Comparison of ENCODE assay signal across 19 cellular contexts in genomic region chr14:71956920-71957563, GRCh38. TPM values are rescaled to one million over a fixed set of nuclear protein-coding genes. Genes with fewer than 3 reads are reported as not detected.
A peak's percentile ranks its signal among the peaks of the same experiment; 100 is the strongest.
DNase-seq lines count a peak whose midpoint lies in the region; ATAC-seq and TF ChIP-seq lines count a peak whose summit lies in the region.
"Had no signal": no experiment of that assay in that cellular context is flagged by ENCODE, and none has a peak within 500 bp of the region (broad histone marks: within the 10 kb centered on the region; RNA-seq: fewer than 3 reads in every experiment).

No MANE protein-coding gene starts in this region.

- peak; percentile 83 for ATAC-seq in GM18502 (IDR thresholded peaks at IDR 0.05; ENCODE audit: poor library complexity, unreplicated experiment)
- peak; percentile 76 for ATAC-seq in GM21360 (IDR thresholded peaks at IDR 0.05; ENCODE audit: unreplicated experiment)
- ATAC-seq in HG03025 (IDR thresholded peaks at IDR 0.05; ENCODE audit: low FRiP score, unreplicated experiment) = peak; percentile 73
- ATAC-seq in HG03135 (IDR thresholded peaks at IDR 0.05; ENCODE audit: unreplicated experiment) = no peak

- H3K79me1 ChIP-seq in H9 (ENCODE audit: insufficient read depth, low read depth, low read length, poor library complexity, severe bottlenecking) = no peaks in the 10 kb centered on the region

- H3K27me3 ChIP-seq in neural progenitor cell (no peaks in the 10 kb centered on the region), H9 (ENCODE audit: insufficient read depth, low read length) (no peaks in the 10 kb centered on the region)

- CTCF ChIA-PET in OCI-LY7 (lab: Charles Lee; ENCODE audit: unreplicated experiment) = no interaction called here

- no peak overlapping the region for H3K23ac ChIP-seq in H9 (ENCODE audit: insufficient read length, low read depth, low read length)

- H3K27ac ChIP-seq in OCI-LY7 (ENCODE audit: low read depth, low read length, poor library complexity, severe bottlenecking) (no peak overlapping the region), neural progenitor cell (no peak overlapping the region), H9 (ENCODE audit: insufficient read length, low read depth, low read length) (no peak overlapping the region)

- H3K9me3 Mint-ChIP-seq in neural progenitor cell (no peaks in the 10 kb centered on the region), endothelial cell (ENCODE audit: unreplicated experiment) (no peaks in the 10 kb centered on the region), H9 (no peaks in the 10 kb centered on the region; a peak in 2 of 5 replicates)
- H3K9me3 Mint-ChIP-seq: activated naive CD4-positive, alpha-beta T cell treated with anti-CD3 and anti-CD28 coated beads for 36 hours; natural killer cell treated with Interleukin-12 subunit alpha and Interleukin-12 subunit beta and Interleukin-15 and Interleukin-18, amount 100 ng/mL, for 72 hours had no signal

- H3K27ac Mint-ChIP-seq in neural progenitor cell (no peak overlapping the region), endothelial cell (ENCODE audit: unreplicated experiment) (no peak overlapping the region), H9 (0 out of 7 replicates have a peak overlapping the region, but pooled peaks of 1 of the 3 experiments have one; percentile 23)
- H3K27ac Mint-ChIP-seq: activated naive CD4-positive, alpha-beta T cell treated with anti-CD3 and anti-CD28 coated beads for 36 hours; endodermal cell; natural killer cell treated with Interleukin-12 subunit alpha and Interleukin-12 subunit beta and Interleukin-15 and Interleukin-18, amount 100 ng/mL, for 72 hours; progenitor cell of endocrine pancreas had no signal

- no CpG with 5 or more reads among the region's 3 CpGs for WGBS in H9 (ENCODE audit: extremely low coverage, insufficient read length, low lambda C conversion rate)

- H3K79me2 ChIP-seq in OCI-LY7 (ENCODE audit: insufficient read depth, low read depth, low read length) (no peaks in the 10 kb centered on the region), neural progenitor cell (ENCODE audit: low read depth) (no peaks in the 10 kb centered on the region), H9 (ENCODE audit: insufficient read depth, low read length) (no peaks in the 10 kb centered on the region)

- DNase-seq in OCI-LY7 (ENCODE audit: low spot score) (peak; percentile 5), neural progenitor cell (ENCODE audit: low spot score) (no peak), endothelial cell (ENCODE audit: low spot score) (no peak), H9 (no peak)
- DNase-seq: activated CD4-positive, alpha-beta T cell treated with anti-CD3 and anti-CD28 coated beads, Interleukin-2, amount 50 U/mL, for 4 hours; activated naive CD4-positive, alpha-beta T cell treated with anti-CD3 and anti-CD28 coated beads for 36 hours; aorta; endodermal cell; mesenchymal stem cell; NCI-H1436 had no signal

- no peak overlapping the region for H3K9ac ChIP-seq in neural progenitor cell
- no peak overlapping the region for H3K9ac ChIP-seq in H9 (ENCODE audit: extremely low read depth, insufficient read length, low read length)

- H4K20me1 ChIP-seq in OCI-LY7 (ENCODE audit: insufficient read depth, low read length) (no peaks in the 10 kb centered on the region), neural progenitor cell (ENCODE audit: low read depth) (no peaks in the 10 kb centered on the region), H9 (ENCODE audit: control insufficient read depth, insufficient read depth, insufficient read length) (no peaks in the 10 kb centered on the region)

- intact Hi-C loops in OCI-LY7 (cut with micrococcal nuclease; ENCODE audit: unreplicated experiment) = no loop called here

- H2AK5ac ChIP-seq in H9 (ENCODE audit: insufficient read length, low read length) = no peak overlapping the region

- POLR2A ChIA-PET in OCI-LY7 (lab: Charles Lee) = no interaction called here

- H2BK12ac ChIP-seq in H9 (ENCODE audit: insufficient read length, low read depth, low read length) = no peak overlapping the region

- H3K9me3 ChIP-seq in OCI-LY7 (ENCODE audit: low read length) (no peaks in the 10 kb centered on the region), neural progenitor cell (ENCODE audit: low read depth) (no peaks in the 10 kb centered on the region), H9 (ENCODE audit: control insufficient read depth, low read depth, low read length) (no peaks in the 10 kb centered on the region)

- H3F3A ChIP-seq in neural progenitor cell (ENCODE audit: low read depth) = no peaks in the 10 kb centered on the region

- no peak overlapping the region for H3K18ac ChIP-seq in H9 (ENCODE audit: insufficient read length, low read depth, low read length)

- no peak overlapping the region for H4K8ac ChIP-seq in H9 (replicated peaks; ENCODE audit: insufficient read length, low read depth, low read length)

- no TSS peak for BruUV-seq in OCI-LY7 (replicated peaks; lab: Mats Ljungman, UMichigan)

- H3K4me2 ChIP-seq in OCI-LY7 (ENCODE audit: low read length) (no peak overlapping the region), neural progenitor cell (no peak overlapping the region), H9 (ENCODE audit: insufficient read depth, insufficient read length, low read length) (no peak overlapping the region)
- H3K4me2 ChIP-seq: smooth muscle cell had no signal

- H3K56ac ChIP-seq in H9 (ENCODE audit: insufficient read length, low read depth, low read length) = no peak overlapping the region

- H3K27me3 Mint-ChIP-seq in neural progenitor cell (ENCODE audit: insufficient read depth, low read depth) (peaks cover 4% of the 10 kb centered on the region), endothelial cell (ENCODE audit: unreplicated experiment) (no peaks in the 10 kb centered on the region), H9 (ENCODE audit: low read depth) (no peaks in the 10 kb centered on the region; the same call in none of the 2 replicates)

- H2AFZ ChIP-seq in OCI-LY7 (ENCODE audit: low read length) (no peak overlapping the region), neural progenitor cell (replicated peaks) (no peak overlapping the region), H9 (ENCODE audit: low read length) (no peak overlapping the region)

- H3T11ph ChIP-seq in H9 (ENCODE audit: low read length) = no peak overlapping the region

- no peak overlapping the region for H3K14ac ChIP-seq in H9 (ENCODE audit: insufficient read depth, low read length)

- no peak overlapping the region for H2BK15ac ChIP-seq in H9 (ENCODE audit: low read depth, low read length)

- no peaks in the 10 kb centered on the region for H3K9me2 ChIP-seq in OCI-LY7 (ENCODE audit: insufficient read depth, low read length)

- H3K36me3 Mint-ChIP-seq in neural progenitor cell (no peaks in the 10 kb centered on the region), endothelial cell (ENCODE audit: low read depth, unreplicated experiment) (peaks cover 4% of the 10 kb centered on the region), H9 (ENCODE audit: insufficient read depth in 1 of 3, low read depth in 3 of 3) (no peaks in the 10 kb centered on the region; a peak in 1 of 7 replicates)
- H3K36me3 Mint-ChIP-seq: natural killer cell treated with Interleukin-12 subunit alpha and Interleukin-12 subunit beta and Interleukin-15 and Interleukin-18, amount 100 ng/mL, for 72 hours had no signal

- H3K4me1 ChIP-seq in OCI-LY7 (ENCODE audit: insufficient read depth, low read length, poor library complexity, severe bottlenecking) (no peaks in the 10 kb centered on the region), neural progenitor cell (no peaks in the 10 kb centered on the region), H9 (ENCODE audit: insufficient read depth, low read length) (no peaks in the 10 kb centered on the region)

- H3K4me3 Mint-ChIP-seq in neural progenitor cell (no peak overlapping the region), endothelial cell (ENCODE audit: unreplicated experiment) (no peak overlapping the region), H9 (no peak overlapping the region)
- H3K4me3 Mint-ChIP-seq: activated naive CD4-positive, alpha-beta T cell treated with anti-CD3 and anti-CD28 coated beads for 36 hours; endodermal cell; natural killer cell treated with Interleukin-12 subunit alpha and Interleukin-12 subunit beta and Interleukin-15 and Interleukin-18, amount 100 ng/mL, for 72 hours had no signal

- H3K23me2 ChIP-seq in H9 (ENCODE audit: insufficient read length, low read depth, low read length, poor library complexity, severe bottlenecking) = no peaks in the 10 kb centered on the region

- no peak overlapping the region for H3K4ac ChIP-seq in H9 (ENCODE audit: low read depth, low read length)

- no peak overlapping the region for H2BK120ac ChIP-seq in H9 (ENCODE audit: low read depth, low read length, poor library complexity, severe bottlenecking)

- H4K91ac ChIP-seq in H9 (ENCODE audit: insufficient read length, low read depth, low read length) = no peak overlapping the region

- no peak overlapping the region for H2BK5ac ChIP-seq in H9 (ENCODE audit: insufficient read length, low read length)

- TF ChIP-seq CTCF in OCI-LY7 (conservative IDR thresholded peaks at IDR 0.05; ENCODE audit: low read length) = no peak
- no peak for TF ChIP-seq CTCF in neural progenitor cell (IDR thresholded peaks at IDR 0.05)
- no peak for TF ChIP-seq CTCF in endothelial cell (IDR thresholded peaks at IDR 0.05; ENCODE audit: unreplicated experiment)
- TF ChIP-seq CTCF in H9 (conservative IDR thresholded peaks at IDR 0.05) = no peak

- H3K4me3 ChIP-seq in OCI-LY7 (ENCODE audit: low read depth, low read length, poor library complexity, severe bottlenecking) (no peak overlapping the region), neural progenitor cell (no peak overlapping the region)
- H3K4me3 ChIP-seq: smooth muscle cell had no signal

- H2BK20ac ChIP-seq in H9 (ENCODE audit: low read depth, low read length, poor library complexity, severe bottlenecking) = no peak overlapping the region

- H3K4me1 Mint-ChIP-seq in neural progenitor cell = no peaks in the 10 kb centered on the region
- peaks cover 32% of the 10 kb centered on the region for H3K4me1 Mint-ChIP-seq in endothelial cell (ENCODE audit: unreplicated experiment)
- peaks cover 5% of the 10 kb centered on the region in 2 experiments for H3K4me1 Mint-ChIP-seq in H9

- H4K5ac ChIP-seq in H9 (ENCODE audit: insufficient read length, low read depth, low read length) = no peak overlapping the region

- no peaks in the 10 kb centered on the region for H3K36me3 ChIP-seq in OCI-LY7 (ENCODE audit: insufficient read depth, low read length)
- H3K36me3 ChIP-seq in neural progenitor cell = no peaks in the 10 kb centered on the region

RNA-seq across cellular contexts. Expression of gene RGS6, which starts 24.8 kb away (rescaled TPM):
- total RNA-seq in OCI-LY7 (2014; rRNA removed; shearing (Covaris generic)) = not detected in 2 replicates
- total RNA-seq in OCI-LY7 (2022) (not detected in 2 replicates), neural progenitor cell (ENCODE audit: low replicate concordance) (0.80 and 2.0 TPM in 2 replicates), endothelial cell (ENCODE audit: unreplicated experiment) (15.7 TPM), H9 (2021) (2.8 and 3.0 TPM in 2 replicates)
- total RNA-seq: activated naive CD4-positive, alpha-beta T cell treated with anti-CD3 and anti-CD28 coated beads for 36 hours; Daoy; RPMI7951 had no signal
